Comparison of ENCODE assay signal across 22 cellular contexts in the genomic region with DNA sequence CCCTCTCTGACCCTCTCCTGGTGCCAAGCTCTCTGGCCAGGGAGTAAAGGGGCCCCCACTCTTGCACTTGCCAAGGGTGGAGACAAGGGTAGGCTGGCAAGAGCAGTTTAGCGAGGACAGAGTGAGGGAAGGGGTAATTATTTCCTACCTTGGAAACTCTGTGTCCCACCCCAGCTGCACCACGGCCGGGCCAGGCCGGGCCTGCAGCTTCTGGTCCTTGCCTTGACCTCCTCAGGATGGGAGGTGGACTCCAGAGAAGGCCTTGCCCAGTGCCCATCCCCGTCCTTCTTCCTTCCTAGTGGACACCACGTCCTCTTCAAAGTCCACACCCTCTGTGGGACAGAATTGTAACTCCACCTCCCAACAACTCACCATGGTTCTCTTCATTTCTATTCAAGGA. TPM values are rescaled to one million over a fixed set of nuclear protein-coding genes. Genes with fewer than 3 reads are reported as not detected.
DNase-seq lines count a peak whose midpoint lies in the region; ATAC-seq, FAIRE-seq and TF ChIP-seq lines count a peak whose summit lies in the region.
"Had no signal": no experiment of that assay in that cellular context is flagged by ENCODE, and none has a peak within 500 bp of the region (broad histone marks: within the 10 kb centered on the region; RNA-seq: fewer than 3 reads in every experiment).

No MANE protein-coding gene starts in this region.

- TF ChIP-seq CTCF in kidney (IDR thresholded peaks at IDR 0.05; ENCODE audit: borderline replicate concordance, extremely low read depth, insufficient read depth) (no peak), osteoblast (IDR thresholded peaks at IDR 0.05; ENCODE audit: extremely low read depth, low read depth, low read length) (no peak)

- DNase-seq in left ventricle myocardium superior (peak; percentile 17), cardiac septum (ENCODE audit: low spot score) (no peak), H7 (peak; percentile 23), kidney (peak; percentile 29), osteoblast (ENCODE audit: insufficient read length, low spot score, missing footprints) (peak; percentile 9), NCI-H187 treated with DMSO at 0.1 percent for 48 hours (lab: John Stamatoyannopoulos, UW) (no peak), DMS153 (lab: John Stamatoyannopoulos, UW) (no peak)
- DNase-seq in activated CD8-positive, alpha-beta memory T cell treated with anti-CD3 and anti-CD28 coated beads, Interleukin-2, amount 10 ng/mL, durations not matched to agents 7 days and 5 days, result no peak
- DNase-seq: AML-193; Caco-2; CD4-positive, alpha-beta T cell; DMS79; GDM1; GOT3; H9; IMR-90 had no signal

- H3K4me1 ChIP-seq in kidney (ENCODE audit: control insufficient read depth in 1 of 2, insufficient read depth in 1 of 2, low read depth in 1 of 2, low read length in 2 of 2) (no peaks in the 10 kb centered on the region), osteoblast (ENCODE audit: insufficient read depth, low read length) (peaks cover under 1% of the 10 kb centered on the region)
- H3K4me1 ChIP-seq: A549, Caco-2 had no signal

- H3K4me1 Mint-ChIP-seq in activated CD8-positive, alpha-beta memory T cell treated with anti-CD3 and anti-CD28 coated beads, Interleukin-2, amount 10 ng/mL, durations not matched to agents 7 days and 5 days, result no peaks in the 10 kb centered on the region

- no peaks in the 10 kb centered on the region for H3K9me3 Mint-ChIP-seq in activated CD8-positive, alpha-beta memory T cell treated with anti-CD3 and anti-CD28 coated beads, Interleukin-2, amount 10 ng/mL, durations not matched to agents 7 days and 5 days (ENCODE audit: low read depth)
- H3K9me3 Mint-ChIP-seq: CD4-positive, alpha-beta T cell had no signal

- H3K4me3 Mint-ChIP-seq in activated CD8-positive, alpha-beta memory T cell treated with anti-CD3 and anti-CD28 coated beads, Interleukin-2, amount 10 ng/mL, durations not matched to agents 7 days and 5 days, result no peak overlapping the region
- H3K4me3 Mint-ChIP-seq: CD4-positive, alpha-beta T cell; H9 had no signal

- FAIRE-seq in kidney (lab: Jason Lieb, UNC), result no peak
- FAIRE-seq: A549, D721Med, HTR-8/SVneo had no signal

- no peaks in the 10 kb centered on the region for H3K36me3 Mint-ChIP-seq in activated CD8-positive, alpha-beta memory T cell treated with anti-CD3 and anti-CD28 coated beads, Interleukin-2, amount 10 ng/mL, durations not matched to agents 7 days and 5 days

- intact Hi-C loops in left ventricle myocardium superior (cut with micrococcal nuclease) (no loop called here), cardiac septum (cut with DNase I) (no loop called here), kidney (cut with DNase I) (no loop called here)

- no peak overlapping the region for H3K27ac Mint-ChIP-seq in activated CD8-positive, alpha-beta memory T cell treated with anti-CD3 and anti-CD28 coated beads, Interleukin-2, amount 10 ng/mL, durations not matched to agents 7 days and 5 days
- H3K27ac Mint-ChIP-seq: CD4-positive, alpha-beta T cell; H9 had no signal

- no peak overlapping the region for H3K27ac ChIP-seq in kidney (ENCODE audit: low read depth in 2 of 2, low read length in 2 of 2)
- no peak overlapping the region for H3K27ac ChIP-seq in osteoblast (ENCODE audit: low read depth, low read length)
- H3K27ac ChIP-seq: A549, C4-2B had no signal

- H3K9ac ChIP-seq in kidney (ENCODE audit: low read length in 2 of 2), result no peak overlapping the region

- H3K9me3 ChIP-seq in kidney (ENCODE audit: control insufficient read depth in 1 of 2, low read length in 2 of 2) (no peaks in the 10 kb centered on the region), osteoblast (ENCODE audit: low read depth, low read length) (no peaks in the 10 kb centered on the region)
- H3K9me3 ChIP-seq: A549, Caco-2 had no signal

- no peaks in the 10 kb centered on the region for H3K27me3 Mint-ChIP-seq in activated CD8-positive, alpha-beta memory T cell treated with anti-CD3 and anti-CD28 coated beads, Interleukin-2, amount 10 ng/mL, durations not matched to agents 7 days and 5 days

- CTCF ChIA-PET in activated CD8-positive, alpha-beta memory T cell treated with anti-CD3 and anti-CD28 coated beads, Interleukin-2, amount 10 ng/mL, durations not matched to agents 7 days and 5 days (lab: Charles Lee), result no interaction called here

- H3K27me3 ChIP-seq in H7 (ENCODE audit: control insufficient read depth, insufficient read depth, low read length) (no peaks in the 10 kb centered on the region), osteoblast (ENCODE audit: insufficient read depth, low read length) (peaks cover 3% of the 10 kb centered on the region)

- H3K4me3 ChIP-seq in H7 (ENCODE audit: insufficient read depth, low read depth, low read length), result no peak overlapping the region
- no peak overlapping the region for H3K4me3 ChIP-seq in kidney (ENCODE audit: low read length in 2 of 2)
- no peak overlapping the region for H3K4me3 ChIP-seq in osteoblast (ENCODE audit: insufficient read depth, low read length)
- H3K4me3 ChIP-seq: A549 had no signal

- no peaks in the 10 kb centered on the region for H4K20me1 ChIP-seq in osteoblast (ENCODE audit: insufficient read depth, low read length)

- no peak overlapping the region for H3K4me2 ChIP-seq in osteoblast (ENCODE audit: insufficient read depth, low read length)
- H3K4me2 ChIP-seq: A549 had no signal

- ATAC-seq in left ventricle myocardium superior, result peak; percentile 41
- no peak for ATAC-seq in activated CD8-positive, alpha-beta memory T cell treated with anti-CD3 and anti-CD28 coated beads, Interleukin-2, amount 10 ng/mL, durations not matched to agents 7 days and 5 days
- ATAC-seq: A549 had no signal

- H3K79me2 ChIP-seq in osteoblast (ENCODE audit: insufficient read depth, low read length), result no peaks in the 10 kb centered on the region

- H3K36me3 ChIP-seq in H7 (replicated peaks; ENCODE audit: control insufficient read depth, insufficient read depth, low read length) (no peaks in the 10 kb centered on the region), kidney (ENCODE audit: control insufficient read depth in 1 of 2, insufficient read depth in 2 of 2, low read length in 2 of 2) (no peaks in the 10 kb centered on the region), osteoblast (ENCODE audit: insufficient read depth, low read length) (no peaks in the 10 kb centered on the region)

- no peak overlapping the region for H2AFZ ChIP-seq in osteoblast (ENCODE audit: low read length)

RNA-seq across cellular contexts. Expression of gene OSBPL5, which starts 18.4 kb away (rescaled TPM):
- total RNA-seq in left ventricle myocardium superior (15.9 TPM), cardiac septum (16.6 TPM), kidney (63.0 TPM), osteoblast (46.0 and 49.9 TPM in 2 replicates)
- 21.1 and 23.7 TPM in 2 replicates for total RNA-seq in H7 (2014; rRNA removed; shearing (Covaris generic))
- polyA plus RNA-seq in kidney (ENCODE audit: insufficient read depth, low read depth, low replicate concordance), result 8.5 TPM
- 1 to 10 TPM; 2.5 to 2.6 TPM for total RNA-seq in activated CD8-positive, alpha-beta memory T cell treated with anti-CD3 and anti-CD28 coated beads, Interleukin-2, amount 10 ng/mL, durations not matched to agents 7 days and 5 days

RNA-seq across cellular contexts. Expression of gene MRGPRG, which starts 35.1 kb away (rescaled TPM):
- total RNA-seq in left ventricle myocardium superior (not detected), cardiac septum (not detected), kidney (not detected), osteoblast (not detected in 2 replicates)
- total RNA-seq in H7 (2014; rRNA removed; shearing (Covaris generic)), result not detected in 2 replicates
- polyA plus RNA-seq in kidney (ENCODE audit: insufficient read depth, low read depth, low replicate concordance), result not detected
- total RNA-seq in activated CD8-positive, alpha-beta memory T cell treated with anti-CD3 and anti-CD28 coated beads, Interleukin-2, amount 10 ng/mL, durations not matched to agents 7 days and 5 days, result not detected
- total RNA-seq: Caco-2; CD4-positive, alpha-beta T cell; Daoy; H9; IMR-90 had no signal
- polyA plus RNA-seq: A549, BJ, IMR-90 had no signal

RNA-seq across cellular contexts. Expression of gene MRGPRE, which starts 48.7 kb away (rescaled TPM):
- total RNA-seq in left ventricle myocardium superior (0.42 TPM), cardiac septum (0.38 TPM), kidney (0.22 TPM), osteoblast (under 0.01 TPM in 1 of 2 replicates, not detected in the other)
- not detected in 2 replicates for total RNA-seq in H7 (2014; rRNA removed; shearing (Covaris generic))
- polyA plus RNA-seq in kidney (ENCODE audit: insufficient read depth, low read depth, low replicate concordance), result not detected
- total RNA-seq in activated CD8-positive, alpha-beta memory T cell treated with anti-CD3 and anti-CD28 coated beads, Interleukin-2, amount 10 ng/mL, durations not matched to agents 7 days and 5 days, result not detected
- total RNA-seq: Caco-2; CD4-positive, alpha-beta T cell; Daoy; H9; IMR-90 had no signal
- polyA plus RNA-seq: A549, BJ, IMR-90 had no signal

Comparison
In these comparisons a context has a peak if more than half of its experiments do, and no peak if none do; other contexts are left out.
1. DNase-seq: peak in left ventricle myocardium superior (single experiment), H7 (single experiment), kidney (single experiment) and osteoblast (single experiment); none in cardiac septum (single experiment), activated CD8-positive, alpha-beta memory T cell treated with anti-CD3 and anti-CD28 coated beads, Interleukin-2, amount 10 ng/mL, durations not matched to agents 7 days and 5 days (single experiment), NCI-H187 treated with DMSO at 0.1 percent for 48 hours (single experiment) and DMS153 (single experiment).